ENCODE assay signal across 13 cellular contexts in genomic region chr21:41428847-41429246, GRCh38.
"Had no signal": no experiment of that assay in that cellular context is flagged by ENCODE, and none has a peak within 500 bp of the region (broad histone marks: within the 10 kb centered on the region; RNA-seq: fewer than 3 reads in every experiment).

No MANE protein-coding gene starts in this region.

- H3K27ac Mint-ChIP-seq: type B pancreatic cell had no signal

- H3K4me3 Mint-ChIP-seq: neural crest cell, type B pancreatic cell had no signal

- H3K4me1 Mint-ChIP-seq: neural crest cell had no signal

- H3K9me3 Mint-ChIP-seq: neural crest cell, type B pancreatic cell had no signal

- DNase-seq: activated gamma-delta T cell treated with Interleukin-2 at 50 U/mL for 16 hours; left colon; midbrain; right lobe of liver; stimulated activated naive CD8-positive, alpha-beta T cell treated with anti-CD3 and anti-CD28 coated beads, Interleukin-15, Interleukin-2, amounts not matched to agents 100 U/mL and 50 U/mL, for 24 hours; T-helper 9 cell had no signal

- H3K36me3 Mint-ChIP-seq: type B pancreatic cell had no signal

- H3K27ac ChIP-seq: prostate gland, right lobe of liver, suprapubic skin had no signal

- ATAC-seq: activated CD4-positive, CD25-positive, alpha-beta regulatory T cell treated with anti-CD3 and anti-CD28 coated beads, Interleukin-2, amount 50 U/mL, for 24 hours; left colon; right lobe of liver; stimulated activated naive CD8-positive, alpha-beta T cell treated with anti-CD3 and anti-CD28 coated beads, Interleukin-15, Interleukin-2, amounts not matched to agents 100 U/mL and 50 U/mL, for 24 hours had no signal

- H3K4me3 ChIP-seq: lung, prostate gland, right lobe of liver, smooth muscle cell, suprapubic skin had no signal
